ENCODE assay signal across 8 cellular contexts in the genomic region with DNA sequence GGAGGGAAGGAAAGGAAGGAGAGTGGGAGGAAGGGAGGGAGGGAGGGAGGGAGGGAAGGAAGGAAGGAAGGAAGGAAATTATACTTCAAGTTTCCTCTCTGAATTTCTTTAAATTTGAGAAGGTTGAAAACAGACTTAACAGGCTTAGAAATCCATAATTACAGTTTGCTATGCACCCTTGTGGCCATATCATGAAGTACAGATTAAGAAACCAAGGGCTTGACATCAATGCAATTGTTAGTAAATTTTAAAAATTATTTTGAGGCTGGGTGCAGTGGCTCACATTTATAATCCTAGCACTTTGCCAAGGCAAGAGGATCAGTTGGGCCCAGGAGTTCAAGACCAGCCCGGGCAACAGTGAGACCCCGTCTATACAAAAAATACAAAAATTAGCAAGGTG. TPM values are rescaled to one million over a fixed set of nuclear protein-coding genes. Genes with fewer than 3 reads are reported as not detected.
DNase-seq lines count a peak whose midpoint lies in the region; ATAC-seq and TF ChIP-seq lines count a peak whose summit lies in the region.

No MANE protein-coding gene starts in this region.

- H4K20me1 ChIP-seq in PC-3 (ENCODE audit: low read length) = no peaks in the 10 kb centered on the region

- CTCF ChIA-PET in PC-3 (lab: Charles Lee) = no interaction called here

- H3K4me3 Mint-ChIP-seq in activated T-helper 2 cell treated with anti-CD3 and anti-CD28 coated beads, Interferon-gamma antibody, Interleukin-2, Interleukin-4, amounts not matched to agents 10 μg/mL and 5 μg/mL and 100 μg/mL, durations not matched to agents 14 hours and 24 hours and 36 hours (ENCODE audit: low read depth) = no peak overlapping the region

- peak; percentile 62 for ATAC-seq in PC-3
- ATAC-seq in HG03159 (IDR thresholded peaks at IDR 0.05; ENCODE audit: unreplicated experiment) = no peak
- no peak for ATAC-seq in GM19397 (IDR thresholded peaks at IDR 0.05; ENCODE audit: unreplicated experiment)

- intact Hi-C loops in PC-3 (cut with micrococcal nuclease) = loop anchor here (1.0 kb wide), 1 partner anchor 148 kb away; no protein-coding TSS in a partner anchor
- intact Hi-C loops in activated T-helper 2 cell treated with anti-CD3 and anti-CD28 coated beads, Interferon-gamma antibody, Interleukin-2, Interleukin-4, amounts not matched to agents 10 μg/mL and 5 μg/mL and 100 μg/mL, durations not matched to agents 14 hours and 24 hours and 36 hours (cut with micrococcal nuclease) = no loop called here

- H3K4me2 ChIP-seq in PC-3 (ENCODE audit: low read length) = no peak overlapping the region

- no peak overlapping the region for H3K9ac ChIP-seq in PC-3 (ENCODE audit: low read length)

- no peak overlapping the region for H3K27ac Mint-ChIP-seq in activated T-helper 2 cell treated with anti-CD3 and anti-CD28 coated beads, Interferon-gamma antibody, Interleukin-2, Interleukin-4, amounts not matched to agents 10 μg/mL and 5 μg/mL and 100 μg/mL, durations not matched to agents 14 hours and 24 hours and 36 hours

- H3K36me3 ChIP-seq in cardiac muscle cell = peaks cover 42% of the 10 kb centered on the region
- peaks cover 51% of the 10 kb centered on the region for H3K36me3 ChIP-seq in right atrium auricular region
- H3K36me3 ChIP-seq in PC-3 (ENCODE audit: low read depth, low read length) = peaks cover 44% of the 10 kb centered on the region
- peaks cover 0 to 59% (median 17%) of the 10 kb centered on the region in 3 donors for H3K36me3 ChIP-seq in tibial nerve

- H3K27me3 Mint-ChIP-seq in activated T-helper 2 cell treated with anti-CD3 and anti-CD28 coated beads, Interferon-gamma antibody, Interleukin-2, Interleukin-4, amounts not matched to agents 10 μg/mL and 5 μg/mL and 100 μg/mL, durations not matched to agents 14 hours and 24 hours and 36 hours (ENCODE audit: low read depth) = no peaks in the 10 kb centered on the region

- peak in 1 of 2 donors; percentile 50 for DNase-seq in cardiac muscle cell (ENCODE audit: low read depth in 1 of 2, low spot score in 1 of 2)
- no peak for DNase-seq in right atrium auricular region (ENCODE audit: low spot score)
- DNase-seq in PC-3 = peak; percentile 64
- peak; percentile 41 for DNase-seq in fibroblast of mammary gland (ENCODE audit: low read depth)
- no peak for DNase-seq in tibial nerve (ENCODE audit: low spot score in 2 of 2)
- no peak for DNase-seq in activated T-helper 2 cell treated with anti-CD3 and anti-CD28 coated beads, Interferon-gamma antibody, Interleukin-2, Interleukin-4, amounts not matched to agents 10 μg/mL and 5 μg/mL and 100 μg/mL, durations not matched to agents 14 hours and 24 hours and 36 hours (ENCODE audit: low spot score)

- peaks cover 6% of the 10 kb centered on the region for H3K4me1 Mint-ChIP-seq in activated T-helper 2 cell treated with anti-CD3 and anti-CD28 coated beads, Interferon-gamma antibody, Interleukin-2, Interleukin-4, amounts not matched to agents 10 μg/mL and 5 μg/mL and 100 μg/mL, durations not matched to agents 14 hours and 24 hours and 36 hours (ENCODE audit: low read depth)

- H3K36me3 Mint-ChIP-seq in activated T-helper 2 cell treated with anti-CD3 and anti-CD28 coated beads, Interferon-gamma antibody, Interleukin-2, Interleukin-4, amounts not matched to agents 10 μg/mL and 5 μg/mL and 100 μg/mL, durations not matched to agents 14 hours and 24 hours and 36 hours (ENCODE audit: low read depth) = peaks cover 62% of the 10 kb centered on the region

- no peaks in the 10 kb centered on the region for H3K79me2 ChIP-seq in PC-3 (ENCODE audit: low read length)

- BruUV-seq in PC-3 (replicated peaks; lab: Mats Ljungman, UMichigan) = no TSS peak

- H3K9me3 ChIP-seq in cardiac muscle cell (ENCODE audit: low read depth) = no peaks in the 10 kb centered on the region
- H3K9me3 ChIP-seq in right atrium auricular region = no peaks in the 10 kb centered on the region
- no peaks in the 10 kb centered on the region for H3K9me3 ChIP-seq in PC-3 (ENCODE audit: low read length)
- H3K9me3 ChIP-seq in tibial nerve = no peaks in the 10 kb centered on the region

- H3K9me3 Mint-ChIP-seq in activated T-helper 2 cell treated with anti-CD3 and anti-CD28 coated beads, Interferon-gamma antibody, Interleukin-2, Interleukin-4, amounts not matched to agents 10 μg/mL and 5 μg/mL and 100 μg/mL, durations not matched to agents 14 hours and 24 hours and 36 hours = no peaks in the 10 kb centered on the region

- no peak for TF ChIP-seq POLR2A in tibial nerve (IDR thresholded peaks at IDR 0.05)

- no peaks in the 10 kb centered on the region for H3K9me2 ChIP-seq in PC-3 (replicated peaks; ENCODE audit: low read length)

- no peak overlapping the region for H2AFZ ChIP-seq in PC-3 (ENCODE audit: low read length)

- no peaks in the 10 kb centered on the region for H3K4me1 ChIP-seq in cardiac muscle cell (ENCODE audit: low read depth)
- H3K4me1 ChIP-seq in right atrium auricular region = no peaks in the 10 kb centered on the region
- H3K4me1 ChIP-seq in PC-3 (ENCODE audit: insufficient read depth, low read length) = no peaks in the 10 kb centered on the region
- H3K4me1 ChIP-seq in tibial nerve = no peaks in the 10 kb centered on the region

- no peaks in the 10 kb centered on the region for H3F3A ChIP-seq in PC-3 (ENCODE audit: low read length, unreplicated experiment)

- TF ChIP-seq CTCF in cardiac muscle cell (IDR thresholded peaks at IDR 0.05; ENCODE audit: low read depth, low read length) = peak; percentile 52
- peak in 1 of 2 donors; percentile 57 for TF ChIP-seq CTCF in right atrium auricular region (IDR thresholded peaks at IDR 0.05)
- peak; percentile 67 for TF ChIP-seq CTCF in PC-3 (conservative IDR thresholded peaks at IDR 0.05; ENCODE audit: low read depth, low read length)
- TF ChIP-seq CTCF in fibroblast of mammary gland (conservative IDR thresholded peaks at IDR 0.05; ENCODE audit: control insufficient read depth, insufficient read depth, low read depth, low read length) = peak; percentile 60
- TF ChIP-seq CTCF in tibial nerve (IDR thresholded peaks at IDR 0.05) = peak in 4 of 5 experiments; percentile 15 to 37 (median 22)

- POLR2A ChIA-PET in PC-3 (lab: Charles Lee; ENCODE audit: unreplicated experiment) = no interaction called here

- TF ChIP-seq EP300 in tibial nerve (IDR thresholded peaks at IDR 0.05) = no peak

- H3K27ac ChIP-seq in cardiac muscle cell (no peak overlapping the region), right atrium auricular region (no peak overlapping the region), PC-3 (ENCODE audit: low read length) (no peak overlapping the region), tibial nerve (no peak overlapping the region)

- WGBS in tibial nerve, 2 donors = 86 to 92% methylated on average over 2 of the region's 2 CpGs

- no peak overlapping the region for H3K4me3 ChIP-seq in cardiac muscle cell
- no peak overlapping the region for H3K4me3 ChIP-seq in right atrium auricular region
- H3K4me3 ChIP-seq in PC-3 (ENCODE audit: low read length) = no peak overlapping the region
- H3K4me3 ChIP-seq in fibroblast of mammary gland (ENCODE audit: control insufficient read depth, low read depth, low read length) = no peak overlapping the region
- H3K4me3 ChIP-seq in tibial nerve = no peak overlapping the region

- H3K27me3 ChIP-seq in cardiac muscle cell (no peaks in the 10 kb centered on the region), right atrium auricular region (no peaks in the 10 kb centered on the region), PC-3 (ENCODE audit: low read length) (no peaks in the 10 kb centered on the region), tibial nerve (no peaks in the 10 kb centered on the region)

RNA-seq across cellular contexts. Expression of gene ANP32E, which starts 14.4 kb away (rescaled TPM):
- total RNA-seq in cardiac muscle cell = 21.9 and 38.5 TPM in 2 replicates
- 36.8 and 60.9 TPM in 2 replicates for polyA plus RNA-seq in cardiac muscle cell
- 10 to 100 TPM; 19.0 to 24.5 TPM for total RNA-seq in right atrium auricular region
- 42.0 and 47.4 TPM in 2 replicates for total RNA-seq in PC-3 (2014; rRNA removed)
- total RNA-seq in tibial nerve = 10 to 100 TPM; 17.7 to 29.9 (median 23.7) TPM
- 195 and 198 TPM in 2 replicates for total RNA-seq in activated T-helper 2 cell treated with anti-CD3 and anti-CD28 coated beads, Interferon-gamma antibody, Interleukin-2, Interleukin-4, amounts not matched to agents 10 μg/mL and 5 μg/mL and 100 μg/mL, durations not matched to agents 14 hours and 24 hours and 36 hours

RNA-seq across cellular contexts. Expression of gene CA14, which starts 36.0 kb away (rescaled TPM):
- 34.8 and 46.1 TPM in 2 replicates for total RNA-seq in cardiac muscle cell
- 68.2 and 133 TPM in 2 replicates for polyA plus RNA-seq in cardiac muscle cell
- total RNA-seq in right atrium auricular region = 1 to 10 TPM; 4.2 to 5.7 TPM
- total RNA-seq in PC-3 (2014; rRNA removed) = not detected in 2 replicates
- total RNA-seq in tibial nerve = 1 to 10 TPM in 1 of 4 donors, under 1 TPM in 1, not detected in 2; 0.22 to 2.3 TPM
- not detected in 2 replicates for total RNA-seq in activated T-helper 2 cell treated with anti-CD3 and anti-CD28 coated beads, Interferon-gamma antibody, Interleukin-2, Interleukin-4, amounts not matched to agents 10 μg/mL and 5 μg/mL and 100 μg/mL, durations not matched to agents 14 hours and 24 hours and 36 hours

RNA-seq across cellular contexts. Expression of gene APH1A, which starts 47.3 kb away (rescaled TPM):
- total RNA-seq in cardiac muscle cell = 74.1 and 78.6 TPM in 2 replicates
- polyA plus RNA-seq in cardiac muscle cell = 29.5 and 35.5 TPM in 2 replicates
- 10 to 100 TPM; 60.6 to 64.9 TPM for total RNA-seq in right atrium auricular region
- total RNA-seq in PC-3 (2014; rRNA removed) = 211 and 222 TPM in 2 replicates
- total RNA-seq in tibial nerve = 100 to 1,000 TPM in 1 of 4 donors, 10 to 100 TPM in 3; 68.1 to 108 (median 87.3) TPM
- 103 and 105 TPM in 2 replicates for total RNA-seq in activated T-helper 2 cell treated with anti-CD3 and anti-CD28 coated beads, Interferon-gamma antibody, Interleukin-2, Interleukin-4, amounts not matched to agents 10 μg/mL and 5 μg/mL and 100 μg/mL, durations not matched to agents 14 hours and 24 hours and 36 hours

RNA-seq across cellular contexts. Expression of gene C1orf54, which starts 51.0 kb away (rescaled TPM):
- total RNA-seq in cardiac muscle cell (9.2 and 11.1 TPM in 2 replicates), right atrium auricular region (10 to 100 TPM in 1 of 2 donors, 1 to 10 TPM in 1; 9.6 to 10.0 TPM), PC-3 (2014; rRNA removed) (0.98 TPM in 1 of 2 replicates, not detected in the other), tibial nerve (10 to 100 TPM in 3 of 4 donors, 1 to 10 TPM in 1; 5.2 to 25.8 (median 14.1) TPM)
- 35.6 and 37.2 TPM in 2 replicates for polyA plus RNA-seq in cardiac muscle cell
- total RNA-seq in activated T-helper 2 cell treated with anti-CD3 and anti-CD28 coated beads, Interferon-gamma antibody, Interleukin-2, Interleukin-4, amounts not matched to agents 10 μg/mL and 5 μg/mL and 100 μg/mL, durations not matched to agents 14 hours and 24 hours and 36 hours = 0.39 and 0.98 TPM in 2 replicates

Comparison
In these comparisons a context has a peak if more than half of its experiments do, and no peak if none do; other contexts are left out.
1. DNase-seq: peak in PC-3 (single experiment) and fibroblast of mammary gland (single experiment); none in right atrium auricular region (single experiment), tibial nerve (0 of 2) and activated T-helper 2 cell treated with anti-CD3 and anti-CD28 coated beads, Interferon-gamma antibody, Interleukin-2, Interleukin-4, amounts not matched to agents 10 μg/mL and 5 μg/mL and 100 μg/mL, durations not matched to agents 14 hours and 24 hours and 36 hours (single experiment).